ENCODE assay signal across 15 cellular contexts in the genomic region with DNA sequence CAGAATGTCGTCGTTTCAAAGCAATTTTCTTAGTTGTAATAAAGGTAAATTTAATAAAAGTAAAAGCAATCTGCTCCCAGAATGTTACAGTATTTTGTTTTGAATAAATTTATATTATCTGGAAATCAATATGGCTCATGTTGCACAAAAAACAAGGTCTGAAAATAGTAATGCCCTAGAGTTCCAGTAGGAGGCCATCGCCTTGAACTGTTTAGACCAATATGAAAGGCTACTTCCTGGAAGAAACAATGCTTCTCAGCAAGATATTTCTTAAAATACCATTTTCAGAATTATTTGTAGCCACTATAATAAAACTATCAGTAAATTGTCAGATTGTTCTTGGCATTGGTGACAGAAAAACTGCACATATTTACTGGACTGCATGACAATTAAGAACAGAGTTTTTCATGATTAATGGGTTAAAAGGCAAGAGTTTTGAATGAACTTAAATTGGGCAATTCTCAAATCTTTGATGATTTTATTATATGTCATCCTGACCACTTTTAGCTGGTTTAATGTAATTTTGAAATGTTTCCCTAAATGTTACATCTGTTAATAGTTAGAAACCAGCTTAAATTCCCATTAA.
DNase-seq lines count a peak whose midpoint lies in the region; ATAC-seq and TF ChIP-seq lines count a peak whose summit lies in the region.
"Had no signal": no experiment of that assay in that cellular context is flagged by ENCODE, and none has a peak within 500 bp of the region (broad histone marks: within the 10 kb centered on the region; RNA-seq: fewer than 3 reads in every experiment).

No MANE protein-coding gene starts in this region.

- H3K27ac ChIP-seq in HCT116 (ENCODE audit: low read depth, low read length) = no peak overlapping the region
- H3K27ac ChIP-seq: prostate gland had no signal

- H4K20me1 ChIP-seq in HCT116 (ENCODE audit: insufficient read depth) = no peaks in the 10 kb centered on the region

- no peaks in the 10 kb centered on the region for H3K9me3 ChIP-seq in Caco-2
- no peaks in the 10 kb centered on the region for H3K9me3 ChIP-seq in HCT116 (ENCODE audit: control insufficient read depth in 1 of 2, insufficient read depth in 1 of 2, low read depth in 1 of 2, low read length in 2 of 2)
- H3K9me3 ChIP-seq: prostate gland had no signal

- H2AFZ ChIP-seq in HCT116 (ENCODE audit: low read depth, low read length, poor library complexity, severe bottlenecking) = no peak overlapping the region

- ATAC-seq in HCT116 = no peak
- ATAC-seq in GM18873 (IDR thresholded peaks at IDR 0.05; ENCODE audit: low FRiP score, unreplicated experiment) = no peak
- ATAC-seq: activated naive CD4-positive, alpha-beta T cell treated with anti-CD3 and anti-CD28 coated beads, Interleukin-2, amount 50 U/mL, for 72 hours had no signal

- H3K4me1 Mint-ChIP-seq in Caco-2 (ENCODE audit: low read depth, unreplicated experiment) = peaks cover 8% of the 10 kb centered on the region
- peaks cover 6% of the 10 kb centered on the region for H3K4me1 Mint-ChIP-seq in glutamatergic neuron (ENCODE audit: low read depth, unreplicated experiment)
- H3K4me1 Mint-ChIP-seq in CD14-positive monocyte = no peaks in the 10 kb centered on the region

- H3K9me2 ChIP-seq in HCT116 (ENCODE audit: insufficient read depth) = no peaks in the 10 kb centered on the region

- intact Hi-C loops in Caco-2 (cut with micrococcal nuclease; ENCODE audit: unreplicated experiment) (no loop called here), HCT116 (cut with micrococcal nuclease) (no loop called here), CD14-positive monocyte (cut with micrococcal nuclease) (no loop called here)

- H3K36me3 ChIP-seq in Caco-2 (ENCODE audit: control insufficient read depth, insufficient read depth, low read length) (no peaks in the 10 kb centered on the region), HCT116 (ENCODE audit: control insufficient read depth in 1 of 2, insufficient read depth in 2 of 2, low read length in 2 of 2) (no peaks in the 10 kb centered on the region)
- H3K36me3 ChIP-seq: prostate gland had no signal

- no peaks in the 10 kb centered on the region for H3K79me2 ChIP-seq in HCT116 (ENCODE audit: insufficient read depth, low read length)

- CTCF ChIA-PET in Caco-2 (lab: Charles Lee) = no interaction called here
- CTCF ChIA-PET in HCT116 (lab: Charles Lee) = interaction anchor here (1.3 kb wide), 1 partner anchor 75 kb away, joined by 3 read pairs; no protein-coding TSS in a partner anchor

- H3K4me3 Mint-ChIP-seq in Caco-2 (ENCODE audit: unreplicated experiment) (no peak overlapping the region), glutamatergic neuron (ENCODE audit: unreplicated experiment) (no peak overlapping the region), CD14-positive monocyte (no peak overlapping the region)
- H3K4me3 Mint-ChIP-seq: dendritic cell treated with granulocyte-macrophage colony-stimulating factor and Interleukin-4, amounts not matched to agents 40 ng/mL and 50 ng/mL, for 4 days; stimulated activated naive CD8-positive, alpha-beta T cell treated with anti-CD3 and anti-CD28 coated beads, Interleukin-15, Interleukin-2, amounts not matched to agents 100 ng/mL and 50 ng/mL, for 24 hours had no signal

- TF ChIP-seq CTCF in Caco-2 (IDR thresholded peaks at IDR 0.05; ENCODE audit: insufficient read depth in 1 of 2, low read depth in 1 of 2, low read length in 1 of 2, severe bottlenecking in 1 of 2, unreplicated experiment in 1 of 2) (peak; percentile 14 to 17), HCT116 (IDR thresholded peaks at IDR 0.05 in 2 of 3, conservative IDR thresholded peaks at IDR 0.05 in 1 of 3; ENCODE audit: borderline replicate concordance in 1 of 3, insufficient read depth in 1 of 3, low read depth in 2 of 3, low read length in 2 of 3) (peak in 2 of 3 experiments; percentile 25 to 43; a peak in 3 of 6 replicates), WI38 (IDR thresholded peaks at IDR 0.05; ENCODE audit: low read depth, low read length) (peak; percentile 9; the same call in 1 of the 2 replicates), glutamatergic neuron (IDR thresholded peaks at IDR 0.05; ENCODE audit: partially characterized antibody, unreplicated experiment) (peak; percentile 72), CD14-positive monocyte (IDR thresholded peaks at IDR 0.05) (no peak)

- H3K27me3 Mint-ChIP-seq in Caco-2 (ENCODE audit: insufficient read depth, unreplicated experiment) (no peaks in the 10 kb centered on the region), glutamatergic neuron (ENCODE audit: unreplicated experiment) (peaks cover 2% of the 10 kb centered on the region), CD14-positive monocyte (ENCODE audit: low read depth in 3 of 3) (no peaks in the 10 kb centered on the region)
- H3K27me3 Mint-ChIP-seq: dendritic cell treated with granulocyte-macrophage colony-stimulating factor and Interleukin-4, amounts not matched to agents 40 ng/mL and 50 ng/mL, for 4 days; stimulated activated naive CD8-positive, alpha-beta T cell treated with anti-CD3 and anti-CD28 coated beads, Interleukin-15, Interleukin-2, amounts not matched to agents 100 ng/mL and 50 ng/mL, for 24 hours had no signal

- no peak overlapping the region for H3K4me2 ChIP-seq in HCT116 (ENCODE audit: low read length)

- no peak overlapping the region for H3K27ac Mint-ChIP-seq in Caco-2 (ENCODE audit: unreplicated experiment)
- H3K27ac Mint-ChIP-seq in glutamatergic neuron (ENCODE audit: unreplicated experiment) = no peak overlapping the region
- H3K27ac Mint-ChIP-seq in CD14-positive monocyte = no peak overlapping the region
- H3K27ac Mint-ChIP-seq: activated naive CD4-positive, alpha-beta T cell treated with anti-CD3 and anti-CD28 coated beads, Interleukin-2, amount 50 U/mL, for 72 hours; dendritic cell treated with granulocyte-macrophage colony-stimulating factor and Interleukin-4, amounts not matched to agents 40 ng/mL and 50 ng/mL, for 4 days; stimulated activated naive CD8-positive, alpha-beta T cell treated with anti-CD3 and anti-CD28 coated beads, Interleukin-15, Interleukin-2, amounts not matched to agents 100 ng/mL and 50 ng/mL, for 24 hours had no signal

- TF ChIP-seq RAD21 in HCT116 (IDR thresholded peaks at IDR 0.05; ENCODE audit: low read depth) = no peak

- peaks cover 9% of the 10 kb centered on the region for H3K4me1 ChIP-seq in Caco-2
- H3K4me1 ChIP-seq in HCT116 (ENCODE audit: control insufficient read depth in 1 of 2, insufficient read depth in 2 of 2, low read length in 2 of 2) = no peaks in the 10 kb centered on the region
- H3K4me1 ChIP-seq: prostate gland had no signal

- H3K27me3 ChIP-seq in Caco-2 (replicated peaks; ENCODE audit: control insufficient read depth, insufficient read depth, low read length) (no peaks in the 10 kb centered on the region), HCT116 (ENCODE audit: insufficient read depth, low read length) (no peaks in the 10 kb centered on the region)

- TF ChIP-seq POLR2A in HCT116 (IDR thresholded peaks at IDR 0.05; ENCODE audit: borderline replicate concordance, extremely low read depth, insufficient read depth, insufficient read length) = no peak

- no peaks in the 10 kb centered on the region for H3K36me3 Mint-ChIP-seq in Caco-2 (ENCODE audit: insufficient read depth, unreplicated experiment)
- H3K36me3 Mint-ChIP-seq in glutamatergic neuron (ENCODE audit: unreplicated experiment) = no peaks in the 10 kb centered on the region
- peaks cover 15 to 19% of the 10 kb centered on the region in 2 donors for H3K36me3 Mint-ChIP-seq in CD14-positive monocyte

- BruUV-seq in Caco-2 (replicated peaks; lab: Mats Ljungman, UMichigan) (no TSS peak), HCT116 (replicated peaks; lab: Mats Ljungman, UMichigan) (no TSS peak)

- RAD21 ChIA-PET in HCT116 (lab: Charles Lee; ENCODE audit: low non-redundant PET in 1 of 2, low total read pairs in 2 of 2, uncharacterized antibody in 2 of 2, unreplicated experiment in 2 of 2) = no interaction called here

- H3K4me3 ChIP-seq in Caco-2 (ENCODE audit: low read depth, low read length) = no peak overlapping the region
- no peak overlapping the region for H3K4me3 ChIP-seq in HCT116 (replicated peaks in 1 of 2; ENCODE audit: low read depth in 1 of 2, low read length in 2 of 2)
- no peak overlapping the region for H3K4me3 ChIP-seq in WI38 (ENCODE audit: low read depth, low read length)
- H3K4me3 ChIP-seq: prostate gland had no signal

- DNase-seq in Caco-2 = peak in 1 of 2 experiments; percentile 2
- peak; percentile 4 for DNase-seq in HCT116 (ENCODE audit: low read depth, low spot score)
- DNase-seq in glutamatergic neuron = no peak
- no peak for DNase-seq in CD14-positive monocyte (ENCODE audit: low spot score)
- no peak for DNase-seq in activated CD4-positive, alpha-beta T cell treated with anti-CD3 and anti-CD28 coated beads, Interleukin-2, amount 50 U/mL, for 1 hour
- DNase-seq in LoVo (ENCODE audit: low spot score) = no peak
- DNase-seq: mesendoderm, NCI-H1417 treated with DMSO at 0.1 percent for 48 hours, T-helper 2 cell had no signal

- H3K9me3 Mint-ChIP-seq in Caco-2 (ENCODE audit: unreplicated experiment) = peaks cover 19% of the 10 kb centered on the region
- no peaks in the 10 kb centered on the region for H3K9me3 Mint-ChIP-seq in glutamatergic neuron (ENCODE audit: unreplicated experiment)
- H3K9me3 Mint-ChIP-seq in CD14-positive monocyte = peaks cover 0 to 8% (median 5%) of the 10 kb centered on the region in 7 donors

- no peak overlapping the region for H3K9ac ChIP-seq in HCT116 (ENCODE audit: low read length)

- POLR2A ChIA-PET in Caco-2 (lab: Charles Lee) = no interaction called here
- POLR2A ChIA-PET in HCT116 (lab: Charles Lee) = no interaction called here

TF ChIP-seq in HCT116, 20 proteins besides CTCF, POLR2A, EP300 and RAD21:
- TF ChIP-seq ELF1 (IDR thresholded peaks at IDR 0.05; ENCODE audit: borderline replicate concordance, low read depth) = 0 out of 2 replicates have a peak, but pooled peaks have one; percentile 22
- TF ChIP-seq JUND (IDR thresholded peaks at IDR 0.05) = no peak
